8 cellular contexts compared by ENCODE assay signal in the genomic region with DNA sequence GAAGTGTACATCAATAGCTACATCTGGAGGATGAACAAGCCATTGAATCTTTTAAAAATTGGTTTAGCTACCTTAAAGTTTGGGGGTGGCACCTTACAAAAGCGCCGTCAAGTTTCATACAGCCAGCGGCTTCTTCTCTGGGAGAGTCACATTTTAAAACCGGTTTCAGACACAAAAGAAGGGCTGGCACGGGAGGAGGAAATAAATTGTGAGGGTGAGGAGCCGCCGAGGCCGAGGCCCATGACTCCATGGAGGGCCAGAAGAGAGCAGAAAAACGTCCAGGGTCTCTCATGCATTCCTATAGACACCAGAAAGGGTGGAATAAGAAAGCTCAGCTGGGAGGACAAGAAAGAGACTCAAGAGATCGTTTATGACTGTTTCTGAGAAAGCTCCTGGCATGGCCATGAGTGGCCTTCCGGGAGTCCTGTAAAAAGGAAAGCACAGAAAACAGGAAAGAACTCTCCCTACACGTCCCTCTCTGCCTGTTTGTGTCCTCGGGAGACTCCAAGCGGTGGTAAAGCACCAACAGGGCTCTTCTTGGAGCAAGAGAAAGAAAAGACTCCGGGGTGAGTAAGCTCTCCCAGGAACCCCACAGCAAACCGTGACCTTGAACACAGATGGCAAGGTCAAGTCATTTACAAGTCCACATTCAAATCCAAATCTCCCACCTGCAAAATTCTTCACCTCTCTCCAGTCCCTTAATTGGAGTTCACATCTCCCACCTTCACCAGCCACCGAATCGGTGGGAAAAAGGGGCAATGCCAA. TPM values are rescaled to one million over a fixed set of nuclear protein-coding genes. Genes with fewer than 3 reads are reported as not detected.
DNase-seq lines count a peak whose midpoint lies in the region; ATAC-seq and TF ChIP-seq lines count a peak whose summit lies in the region.

No MANE protein-coding gene starts in this region.

- H3K27ac ChIP-seq in adrenal gland: peak overlapping the region; percentile 56 to 97 (median 93)
- H3K27ac ChIP-seq in heart right ventricle: peak overlapping the region; percentile 21 to 100 (median 94)

- H3K4me3 ChIP-seq in adrenal gland: peak overlapping the region in 3 of 4 donors; percentile 40 to 88 (median 65)
- H3K4me3 ChIP-seq in heart right ventricle: peak overlapping the region; percentile 62 to 95 (median 78)

- H3K4me1 ChIP-seq in adrenal gland (replicated peaks in 1 of 2) (peaks cover 15 to 24% of the 10 kb centered on the region in 2 donors), heart right ventricle (peaks cover 3 to 78% (median 68%) of the 10 kb centered on the region in 9 donors)

- peak in 7 of 8 donors; percentile 9 to 72 (median 59) for ATAC-seq in heart right ventricle
- ATAC-seq in HG03442 (IDR thresholded peaks at IDR 0.05; ENCODE audit: unreplicated experiment): no peak
- ATAC-seq in HG02623 (IDR thresholded peaks at IDR 0.05; ENCODE audit: unreplicated experiment): no peak
- no peak for ATAC-seq in GM19397 (IDR thresholded peaks at IDR 0.05; ENCODE audit: unreplicated experiment)

- H3K9me3 ChIP-seq in adrenal gland (replicated peaks in 1 of 3) (no peaks in the 10 kb centered on the region), heart right ventricle (no peaks in the 10 kb centered on the region)

- peaks cover 47% of the 10 kb centered on the region for H3K4me1 Mint-ChIP-seq in osteocyte (ENCODE audit: unreplicated experiment)

- H3K36me3 Mint-ChIP-seq in osteocyte (ENCODE audit: unreplicated experiment): peaks cover 15% of the 10 kb centered on the region

- H3K27ac Mint-ChIP-seq in osteocyte (ENCODE audit: unreplicated experiment): peak overlapping the region; percentile 91

- H3K36me3 ChIP-seq in adrenal gland (replicated peaks in 1 of 2) (no peaks in the 10 kb centered on the region), heart right ventricle (peaks cover 0 to 36% (median 0%) of the 10 kb centered on the region in 9 donors)

- peak in 1 of 2 donors; percentile 68 for TF ChIP-seq POLR2A in adrenal gland (IDR thresholded peaks at IDR 0.05)

- H3K27me3 ChIP-seq in adrenal gland (no peaks in the 10 kb centered on the region), heart right ventricle (no peaks in the 10 kb centered on the region)

- peak overlapping the region; percentile 85 for H3K4me3 Mint-ChIP-seq in osteocyte (ENCODE audit: unreplicated experiment)

- intact Hi-C loops in adrenal gland (cut with DNase I) (loop anchor here in 1 of 2 donors (2.0 to 10.0 kb wide), 2 partner anchors 14 to 48 kb away; a partner anchor contains a TSS), heart right ventricle (cut with DNase I) (loop anchor here in 8 of 10 donors (1.0 to 10.0 kb wide), 8 partner anchors 11 to 58 kb away; a partner anchor contains a TSS)

- TF ChIP-seq CTCF in adrenal gland (IDR thresholded peaks at IDR 0.05) (peak in 3 of 6 experiments; percentile 14 to 33 (median 18)), heart right ventricle (IDR thresholded peaks at IDR 0.05) (peak in 6 of 9 donors; percentile 18 to 57 (median 42)), osteocyte (IDR thresholded peaks at IDR 0.05) (peak; percentile 48)

- H3K27me3 Mint-ChIP-seq in osteocyte (ENCODE audit: unreplicated experiment): peaks cover 24% of the 10 kb centered on the region

- peak; percentile 85 for DNase-seq in EL
- peak; percentile 90 for DNase-seq in M059J (ENCODE audit: low read depth)
- peak; percentile 65 to 84 (median 78) for DNase-seq in adrenal gland
- DNase-seq in heart right ventricle: peak in 1 of 2 donors; percentile 62
- no peak for DNase-seq in osteocyte (ENCODE audit: extremely low spot score, unreplicated experiment)

- 6 to 11% (median 7%) methylated on average over 18 of the region's 18 CpGs for WGBS in adrenal gland, 4 donors
- 6 to 7% methylated on average over 18 of the region's 18 CpGs for WGBS in heart right ventricle, 2 donors

- H3K9me3 Mint-ChIP-seq in osteocyte (ENCODE audit: unreplicated experiment): no peaks in the 10 kb centered on the region

RNA-seq across cellular contexts. Expression of a gene that starts 1.8 kb away (rescaled TPM):
- total RNA-seq in M059J (2014; rRNA removed; shearing (Covaris generic)): 6.7 and 10.0 TPM in 2 replicates
- total RNA-seq in adrenal gland: 10 to 100 TPM in 5 of 8 donors, 1 to 10 TPM in 3; 3.4 to 17.9 (median 11.0) TPM
- 1 to 10 TPM; 2.8 to 4.1 (median 3.3) TPM for polyA plus RNA-seq in adrenal gland
- 10 to 100 TPM in 1 of 10 donors, 1 to 10 TPM in 9; 3.9 to 11.0 (median 5.8) TPM for total RNA-seq in heart right ventricle
- polyA plus RNA-seq in heart right ventricle: 1 to 10 TPM; 2.9 to 4.5 TPM
- 7.9 and 8.0 TPM in 2 replicates for total RNA-seq in osteocyte

RNA-seq across cellular contexts. Expression of a gene that starts 13.7 kb away (rescaled TPM):
- total RNA-seq in M059J (2014; rRNA removed; shearing (Covaris generic)): 1.1 and 2.9 TPM in 2 replicates
- total RNA-seq in adrenal gland: 10 to 100 TPM in 2 of 8 donors, 1 to 10 TPM in 6; 2.0 to 11.1 (median 8.3) TPM
- polyA plus RNA-seq in adrenal gland: 1 to 10 TPM; 1.3 to 2.7 (median 2.3) TPM
- 1 to 10 TPM; 2.3 to 6.6 (median 3.1) TPM for total RNA-seq in heart right ventricle
- 1 to 10 TPM; 1.3 to 1.5 TPM for polyA plus RNA-seq in heart right ventricle
- total RNA-seq in osteocyte: 3.5 and 3.6 TPM in 2 replicates

RNA-seq across cellular contexts. Expression of a gene that starts 40.3 kb away (rescaled TPM):
- 12.4 and 12.7 TPM in 2 replicates for total RNA-seq in M059J (2014; rRNA removed; shearing (Covaris generic))
- total RNA-seq in adrenal gland (10 to 100 TPM in 1 of 8 donors, 1 to 10 TPM in 7; 4.3 to 15.0 (median 6.8) TPM), heart right ventricle (1 to 10 TPM; 2.3 to 6.2 (median 3.6) TPM), osteocyte (5.0 and 5.5 TPM in 2 replicates)
- polyA plus RNA-seq in adrenal gland (1 to 10 TPM; 1.7 to 7.6 (median 2.2) TPM), heart right ventricle (1 to 10 TPM; 1.5 to 1.7 TPM)

Comparison
In these comparisons a context has a peak if more than half of its experiments do, and no peak if none do; other contexts are left out.
1. ATAC-seq: peak in heart right ventricle (7 of 8); none in HG03442 (single experiment), HG02623 (single experiment) and GM19397 (single experiment).